In genomic region chr6:106533079-106533478, GRCh38 we compare ENCODE assay signal across 18 cellular contexts.
DNase-seq lines count a peak whose midpoint lies in the region; ATAC-seq lines count a peak whose summit lies in the region.
"Had no signal": no experiment of that assay in that cellular context is flagged by ENCODE, and none has a peak within 500 bp of the region (broad histone marks: within the 10 kb centered on the region; RNA-seq: fewer than 3 reads in every experiment).

No MANE protein-coding gene starts in this region.

- no peaks in the 10 kb centered on the region for H3K9me3 Mint-ChIP-seq in activated T-cell treated with anti-CD3 and anti-CD28 coated beads, Interleukin-2, amount 50 U/mL, for 24 hours
- no peaks in the 10 kb centered on the region for H3K9me3 Mint-ChIP-seq in activated T-helper 2 cell treated with anti-CD3 and anti-CD28 coated beads, Interferon-gamma antibody, Interleukin-2, Interleukin-4, amounts not matched to agents 10 μg/mL and 5 μg/mL and 100 μg/mL, durations not matched to agents 14 hours and 24 hours and 36 hours
- H3K9me3 Mint-ChIP-seq in naive B cell = no peaks in the 10 kb centered on the region
- H3K9me3 Mint-ChIP-seq: activated T-helper 1 cell treated with anti-CD3 and anti-CD28 coated beads, Interleukin-12 subunit alpha, Interleukin-12 subunit beta, Interleukin-2, Interleukin-4 antibody, amounts not matched to agents 30 ng/mL and 10 ng/mL and 1 ng/mL, durations not matched to agents 14 hours and 24 hours and 36 hours; nephron progenitor cell had no signal

- no peak overlapping the region for H3K4me3 Mint-ChIP-seq in activated T-cell treated with anti-CD3 and anti-CD28 coated beads, Interleukin-2, amount 50 U/mL, for 24 hours
- H3K4me3 Mint-ChIP-seq in activated T-helper 2 cell treated with anti-CD3 and anti-CD28 coated beads, Interferon-gamma antibody, Interleukin-2, Interleukin-4, amounts not matched to agents 10 μg/mL and 5 μg/mL and 100 μg/mL, durations not matched to agents 14 hours and 24 hours and 36 hours (ENCODE audit: low read depth) = no peak overlapping the region
- no peak overlapping the region for H3K4me3 Mint-ChIP-seq in naive B cell
- H3K4me3 Mint-ChIP-seq: activated T-helper 1 cell treated with anti-CD3 and anti-CD28 coated beads, Interleukin-12 subunit alpha, Interleukin-12 subunit beta, Interleukin-2, Interleukin-4 antibody, amounts not matched to agents 30 ng/mL and 10 ng/mL and 1 ng/mL, durations not matched to agents 14 hours and 24 hours and 36 hours; nephron progenitor cell had no signal

- peak overlapping the region; percentile 94 for H3K27ac Mint-ChIP-seq in activated T-cell treated with anti-CD3 and anti-CD28 coated beads, Interleukin-2, amount 50 U/mL, for 24 hours
- H3K27ac Mint-ChIP-seq in activated T-helper 2 cell treated with anti-CD3 and anti-CD28 coated beads, Interferon-gamma antibody, Interleukin-2, Interleukin-4, amounts not matched to agents 10 μg/mL and 5 μg/mL and 100 μg/mL, durations not matched to agents 14 hours and 24 hours and 36 hours = peak overlapping the region; percentile 54
- H3K27ac Mint-ChIP-seq in naive B cell = peak overlapping the region in 5 of 6 donors; percentile 44 to 94 (median 65)
- H3K27ac Mint-ChIP-seq: nephron progenitor cell had no signal

- no peak for DNase-seq in activated T-cell treated with anti-CD3 and anti-CD28 coated beads, Interleukin-2, amount 50 U/mL, for 24 hours
- no peak for DNase-seq in activated T-cell treated with anti-CD3 and anti-CD28 coated beads for 4 hours
- peak; percentile 44 to 73 for DNase-seq in Kasumi-1 (lab: John Stamatoyannopoulos, UW)
- DNase-seq in activated T-helper 2 cell treated with anti-CD3 and anti-CD28 coated beads, Interferon-gamma antibody, Interleukin-2, Interleukin-4, amounts not matched to agents 10 μg/mL and 5 μg/mL and 100 μg/mL, durations not matched to agents 14 hours and 24 hours and 36 hours (ENCODE audit: low spot score) = no peak
- no peak for DNase-seq in naive B cell
- DNase-seq in mucosa of gallbladder (ENCODE audit: low spot score) = no peak
- DNase-seq in stimulated activated CD4-positive, alpha-beta T cell treated with anti-CD3 and anti-CD28 coated beads, Interleukin-2, amount 100 ng/mL, for 48 hours = no peak
- DNase-seq: activated CD4-positive, CD25-positive, alpha-beta regulatory T cell treated with anti-CD3 and anti-CD28 coated beads, Interleukin-2, amount 50 U/mL, for 72 hours; body of pancreas; hippocampal formation; left ventricle myocardium superior; NCI-H2081; NCI-H526; nephron progenitor cell; retina; SW 1271 had no signal

- ATAC-seq in naive B cell (ENCODE audit: low read depth in 2 of 2) (no peak), HG03442 (IDR thresholded peaks at IDR 0.05; ENCODE audit: unreplicated experiment) (no peak)
- ATAC-seq: body of pancreas, left ventricle myocardium superior had no signal

- H3K27me3 Mint-ChIP-seq in activated T-cell treated with anti-CD3 and anti-CD28 coated beads, Interleukin-2, amount 50 U/mL, for 24 hours = no peaks in the 10 kb centered on the region
- no peaks in the 10 kb centered on the region for H3K27me3 Mint-ChIP-seq in activated T-helper 2 cell treated with anti-CD3 and anti-CD28 coated beads, Interferon-gamma antibody, Interleukin-2, Interleukin-4, amounts not matched to agents 10 μg/mL and 5 μg/mL and 100 μg/mL, durations not matched to agents 14 hours and 24 hours and 36 hours (ENCODE audit: low read depth)
- no peaks in the 10 kb centered on the region for H3K27me3 Mint-ChIP-seq in naive B cell

- H3K36me3 Mint-ChIP-seq in activated T-cell treated with anti-CD3 and anti-CD28 coated beads, Interleukin-2, amount 50 U/mL, for 24 hours (ENCODE audit: low read depth) = peaks cover 85% of the 10 kb centered on the region
- peaks cover 92% of the 10 kb centered on the region for H3K36me3 Mint-ChIP-seq in activated T-helper 2 cell treated with anti-CD3 and anti-CD28 coated beads, Interferon-gamma antibody, Interleukin-2, Interleukin-4, amounts not matched to agents 10 μg/mL and 5 μg/mL and 100 μg/mL, durations not matched to agents 14 hours and 24 hours and 36 hours (ENCODE audit: low read depth)
- peaks cover 47 to 65% of the 10 kb centered on the region in 2 donors for H3K36me3 Mint-ChIP-seq in naive B cell

- H3K4me1 Mint-ChIP-seq in activated T-cell treated with anti-CD3 and anti-CD28 coated beads, Interleukin-2, amount 50 U/mL, for 24 hours (ENCODE audit: low read depth) = peaks cover 84% of the 10 kb centered on the region
- H3K4me1 Mint-ChIP-seq in activated T-helper 2 cell treated with anti-CD3 and anti-CD28 coated beads, Interferon-gamma antibody, Interleukin-2, Interleukin-4, amounts not matched to agents 10 μg/mL and 5 μg/mL and 100 μg/mL, durations not matched to agents 14 hours and 24 hours and 36 hours (ENCODE audit: low read depth) = peaks cover 71% of the 10 kb centered on the region
- H3K4me1 Mint-ChIP-seq in naive B cell = peaks cover 44 to 50% (median 49%) of the 10 kb centered on the region in 3 donors
- H3K4me1 Mint-ChIP-seq: nephron progenitor cell had no signal

- intact Hi-C loops in activated T-helper 2 cell treated with anti-CD3 and anti-CD28 coated beads, Interferon-gamma antibody, Interleukin-2, Interleukin-4, amounts not matched to agents 10 μg/mL and 5 μg/mL and 100 μg/mL, durations not matched to agents 14 hours and 24 hours and 36 hours (cut with micrococcal nuclease) = no loop called here

Comparison
In these comparisons a context has a peak if more than half of its experiments do, and no peak if none do; other contexts are left out.
1. DNase-seq: peak in Kasumi-1 (2 of 2); none in activated T-cell treated with anti-CD3 and anti-CD28 coated beads, Interleukin-2, amount 50 U/mL, for 24 hours (single experiment), activated T-cell treated with anti-CD3 and anti-CD28 coated beads for 4 hours (single experiment), activated T-helper 2 cell treated with anti-CD3 and anti-CD28 coated beads, Interferon-gamma antibody, Interleukin-2, Interleukin-4, amounts not matched to agents 10 μg/mL and 5 μg/mL and 100 μg/mL, durations not matched to agents 14 hours and 24 hours and 36 hours (single experiment), naive B cell (single experiment), mucosa of gallbladder (single experiment) and stimulated activated CD4-positive, alpha-beta T cell treated with anti-CD3 and anti-CD28 coated beads, Interleukin-2, amount 100 ng/mL, for 48 hours (0 of 2).
2. Peak in every context shown above with its lines, with median percentiles within 50 percentile points of each other: H3K27ac Mint-ChIP-seq.